8 cellular contexts compared by ENCODE assay signal in the genomic region with DNA sequence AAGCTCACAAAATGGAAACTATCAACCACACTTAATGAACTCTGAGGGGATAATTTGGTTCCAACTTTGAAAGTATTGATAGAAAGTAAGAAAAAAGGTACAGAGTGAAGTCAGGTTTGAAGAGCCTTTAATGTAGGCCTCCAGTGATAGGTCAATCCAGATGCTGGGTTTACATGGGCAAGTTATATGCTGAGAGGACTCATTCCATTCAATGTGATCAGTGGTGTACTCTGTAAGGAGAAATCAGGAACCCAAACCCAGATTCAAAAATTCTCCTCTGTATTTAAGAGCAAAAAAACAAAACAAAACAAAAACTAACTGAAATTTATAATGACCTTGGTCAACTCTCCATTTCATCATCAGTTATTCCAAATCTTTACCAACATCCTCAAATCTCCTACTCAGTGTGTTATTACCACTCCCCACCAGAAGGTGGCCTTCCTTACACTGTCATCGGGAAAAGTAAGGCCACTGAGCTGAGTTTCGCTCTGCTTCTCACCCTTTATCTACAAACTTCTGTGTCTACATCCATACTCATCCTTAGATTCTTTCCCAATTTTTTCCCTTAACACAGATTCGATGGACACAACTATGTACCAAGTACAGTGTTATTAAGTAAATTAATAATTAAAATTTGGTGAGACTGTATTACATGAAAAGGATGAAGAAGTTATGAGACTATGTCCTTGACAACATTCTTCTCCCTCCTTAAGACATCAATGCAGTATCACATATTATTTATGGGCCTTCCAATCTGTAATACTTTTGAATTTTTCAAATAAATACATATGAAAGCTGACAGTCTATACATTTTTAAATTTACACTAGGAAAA.
DNase-seq lines count a peak whose midpoint lies in the region; ATAC-seq and TF ChIP-seq lines count a peak whose summit lies in the region.

No MANE protein-coding gene starts in this region.

- no peak overlapping the region for H3K4me3 ChIP-seq in breast epithelium

- no peaks in the 10 kb centered on the region for H3K4me1 ChIP-seq in breast epithelium

- no peak for TF ChIP-seq POLR2A in breast epithelium (IDR thresholded peaks at IDR 0.05)

- TF ChIP-seq CTCF in breast epithelium (IDR thresholded peaks at IDR 0.05) = peak; percentile 84 to 88 (median 85)

- intact Hi-C loops in breast epithelium (cut with DNase I; ENCODE audit: low total_unique reads) = no loop called here

- ATAC-seq in HG02610 (IDR thresholded peaks at IDR 0.05; ENCODE audit: unreplicated experiment) = peak; percentile 85

- H3K9me3 ChIP-seq in breast epithelium = no peaks in the 10 kb centered on the region

- H3K27me3 ChIP-seq in breast epithelium = no peaks in the 10 kb centered on the region

- peak; percentile 6 to 11 for DNase-seq in activated CD8-positive, alpha-beta memory T cell treated with anti-CD3 and anti-CD28 coated beads for 4 hours (ENCODE audit: low read depth in 2 of 2)
- DNase-seq in activated CD8-positive, alpha-beta memory T cell treated with anti-CD3 and anti-CD28 coated beads, Interleukin-2, amount 50 U/mL, for 48 hours = no peak
- DNase-seq in NCI-H1105 treated with DMSO at 0.1 percent for 48 hours (lab: John Stamatoyannopoulos, UW) (peak; percentile 54), T-helper 1 cell (peak in 4 of 5 donors; percentile 13 to 49 (median 38)), breast epithelium (ENCODE audit: low spot score in 2 of 2) (peak in 1 of 2 donors; percentile 60), islet precursor cell (peak; percentile 69)
- peak; percentile 15 for DNase-seq in stimulated activated CD4-positive, alpha-beta T cell treated with anti-CD3 and anti-CD28 coated beads, Interleukin-1b, Interleukin-23, amount 100 ng/mL, for 48 hours

- H3K36me3 ChIP-seq in breast epithelium = peaks cover 4% of the 10 kb centered on the region

- no peak overlapping the region for H3K27ac ChIP-seq in breast epithelium
